8 cellular contexts compared by ENCODE assay signal in genomic region chr1:38817958-38818705, GRCh38. TPM values are rescaled to one million over a fixed set of nuclear protein-coding genes. Genes with fewer than 3 reads are reported as not detected.
A peak's percentile ranks its signal among the peaks of the same experiment; 100 is the strongest.
DNase-seq lines count a peak whose midpoint lies in the region; ATAC-seq, FAIRE-seq and TF ChIP-seq lines count a peak whose summit lies in the region.

No MANE protein-coding gene starts in this region.

- intact Hi-C loops in esophagus muscularis mucosa (cut with DNase I), result loop anchor here (10.0 kb wide), 1 partner anchor 213 kb away; no protein-coding TSS in a partner anchor

- WGBS in esophagus muscularis mucosa, result 0% methylated on average over 3 of the region's 79 CpGs

- CTCF ChIA-PET in activated CD8-positive, alpha-beta memory T cell treated with anti-CD3 and anti-CD28 coated beads, Interleukin-2, amount 10 ng/mL, durations not matched to agents 7 days and 5 days (lab: Charles Lee), result interaction anchor here (0.7 to 1.9 kb wide), 8 partner anchors 12 to 274 kb away, joined by 3 to 9 read pairs (median 3); partner anchors contain the start of gene NDUFS5

- H3K27ac Mint-ChIP-seq in activated CD8-positive, alpha-beta memory T cell treated with anti-CD3 and anti-CD28 coated beads, Interleukin-2, amount 10 ng/mL, durations not matched to agents 7 days and 5 days, result no peak overlapping the region

- peaks cover 85% of the 10 kb centered on the region for H3K27me3 Mint-ChIP-seq in activated CD8-positive, alpha-beta memory T cell treated with anti-CD3 and anti-CD28 coated beads, Interleukin-2, amount 10 ng/mL, durations not matched to agents 7 days and 5 days

- H3K4me3 Mint-ChIP-seq in activated CD8-positive, alpha-beta memory T cell treated with anti-CD3 and anti-CD28 coated beads, Interleukin-2, amount 10 ng/mL, durations not matched to agents 7 days and 5 days, result no peak overlapping the region

- peak overlapping the region; percentile 58 for H3K4me2 ChIP-seq in osteoblast (ENCODE audit: insufficient read depth, low read length)

- H3K4me1 ChIP-seq in esophagus muscularis mucosa (peaks cover 10 to 19% (median 18%) of the 10 kb centered on the region in 4 donors), osteoblast (ENCODE audit: insufficient read depth, low read length) (no peaks in the 10 kb centered on the region)

- TF ChIP-seq CTCF in C4-2B (conservative IDR thresholded peaks at IDR 0.05) (peak; percentile 95), esophagus muscularis mucosa (IDR thresholded peaks at IDR 0.05) (peak; percentile 51 to 82 (median 66)), osteoblast (IDR thresholded peaks at IDR 0.05; ENCODE audit: extremely low read depth, low read depth, low read length) (peak; percentile 51)

- H4K20me1 ChIP-seq in osteoblast (ENCODE audit: insufficient read depth, low read length), result no peaks in the 10 kb centered on the region

- ATAC-seq in activated CD8-positive, alpha-beta memory T cell treated with anti-CD3 and anti-CD28 coated beads, Interleukin-2, amount 10 ng/mL, durations not matched to agents 7 days and 5 days, result peak; percentile 70
- ATAC-seq in GM21825 (IDR thresholded peaks at IDR 0.05; ENCODE audit: unreplicated experiment), result no peak
- no peak for ATAC-seq in HG03442 (IDR thresholded peaks at IDR 0.05; ENCODE audit: unreplicated experiment)

- H3K36me3 ChIP-seq in esophagus muscularis mucosa (no peaks in the 10 kb centered on the region), osteoblast (ENCODE audit: insufficient read depth, low read length) (no peaks in the 10 kb centered on the region)

- peak overlapping the region; percentile 56 for H2AFZ ChIP-seq in osteoblast (ENCODE audit: low read length)

- H3K36me3 Mint-ChIP-seq in activated CD8-positive, alpha-beta memory T cell treated with anti-CD3 and anti-CD28 coated beads, Interleukin-2, amount 10 ng/mL, durations not matched to agents 7 days and 5 days, result no peaks in the 10 kb centered on the region

- no peaks in the 10 kb centered on the region for H3K9me3 Mint-ChIP-seq in activated CD8-positive, alpha-beta memory T cell treated with anti-CD3 and anti-CD28 coated beads, Interleukin-2, amount 10 ng/mL, durations not matched to agents 7 days and 5 days (ENCODE audit: low read depth)

- H3K9me3 ChIP-seq in esophagus muscularis mucosa, result peaks cover 0 to 5% (median 0%) of the 10 kb centered on the region in 4 donors
- H3K9me3 ChIP-seq in osteoblast (ENCODE audit: low read depth, low read length), result no peaks in the 10 kb centered on the region

- peaks cover 7% of the 10 kb centered on the region for H3K4me1 Mint-ChIP-seq in activated CD8-positive, alpha-beta memory T cell treated with anti-CD3 and anti-CD28 coated beads, Interleukin-2, amount 10 ng/mL, durations not matched to agents 7 days and 5 days

- DNase-seq in HuH-7 (ENCODE audit: low spot score), result peak; percentile 79
- no peak for DNase-seq in activated CD8-positive, alpha-beta memory T cell treated with anti-CD3 and anti-CD28 coated beads, Interleukin-2, amount 10 ng/mL, durations not matched to agents 7 days and 5 days
- no peak for DNase-seq in esophagus muscularis mucosa (ENCODE audit: extremely low spot score)
- peak; percentile 93 for DNase-seq in osteoblast (ENCODE audit: insufficient read length, low spot score, missing footprints)
- DNase-seq in urothelium cell line (ENCODE audit: low spot score), result peak; percentile 85

- FAIRE-seq in urothelium cell line (lab: Jason Lieb, UNC), result no peak

- TF ChIP-seq EP300 in esophagus muscularis mucosa (IDR thresholded peaks at IDR 0.05), result no peak

- H3K27me3 ChIP-seq in esophagus muscularis mucosa, result peaks cover 7 to 81% (median 40%) of the 10 kb centered on the region in 4 donors
- H3K27me3 ChIP-seq in osteoblast (ENCODE audit: insufficient read depth, low read length), result peaks cover 86% of the 10 kb centered on the region

- H3K79me2 ChIP-seq in osteoblast (ENCODE audit: insufficient read depth, low read length), result no peaks in the 10 kb centered on the region

- H3K27ac ChIP-seq in C4-2B, result no peak overlapping the region
- no peak overlapping the region for H3K27ac ChIP-seq in esophagus muscularis mucosa (replicated peaks in 1 of 4)
- no peak overlapping the region for H3K27ac ChIP-seq in osteoblast (ENCODE audit: low read depth, low read length)

- no peak for TF ChIP-seq POLR2A in esophagus muscularis mucosa (IDR thresholded peaks at IDR 0.05; ENCODE audit: low read depth)

- H3K4me3 ChIP-seq in esophagus muscularis mucosa (peak overlapping the region; percentile 13 to 51 (median 42)), osteoblast (ENCODE audit: insufficient read depth, low read length) (peak overlapping the region; percentile 39)

RNA-seq across cellular contexts. Expression of gene RRAGC, which starts 41.4 kb away (rescaled TPM):
- total RNA-seq in activated CD8-positive, alpha-beta memory T cell treated with anti-CD3 and anti-CD28 coated beads, Interleukin-2, amount 10 ng/mL, durations not matched to agents 7 days and 5 days, result 10 to 100 TPM; 12.0 to 16.7 TPM
- total RNA-seq in esophagus muscularis mucosa (10 to 100 TPM; 18.3 to 26.3 (median 22.4) TPM), osteoblast (57.9 and 64.5 TPM in 2 replicates)

RNA-seq across cellular contexts. Expression of gene MYCBP, which starts 55.0 kb away (rescaled TPM):
- total RNA-seq in activated CD8-positive, alpha-beta memory T cell treated with anti-CD3 and anti-CD28 coated beads, Interleukin-2, amount 10 ng/mL, durations not matched to agents 7 days and 5 days, result 10 to 100 TPM; 45.0 to 45.3 TPM
- 10 to 100 TPM; 17.4 to 22.5 (median 21.2) TPM for total RNA-seq in esophagus muscularis mucosa
- 2.1 and 2.5 TPM in 2 replicates for total RNA-seq in osteoblast

Comparison
In these comparisons a context has a peak if more than half of its experiments do, and no peak if none do; other contexts are left out.
1. DNase-seq: peak in HuH-7 (single experiment), osteoblast (single experiment) and urothelium cell line (single experiment); none in activated CD8-positive, alpha-beta memory T cell treated with anti-CD3 and anti-CD28 coated beads, Interleukin-2, amount 10 ng/mL, durations not matched to agents 7 days and 5 days (single experiment) and esophagus muscularis mucosa (single experiment).
2. Peak in every context shown above with its lines, with median percentiles within 50 percentile points of each other: CTCF ChIP-seq.